8 cellular contexts compared by ENCODE assay signal in genomic region chr7:76397409-76398183, GRCh38. TPM values are rescaled to one million over a fixed set of nuclear protein-coding genes. Genes with fewer than 3 reads are reported as not detected.
A peak's percentile ranks its signal among the peaks of the same experiment; 100 is the strongest.
DNase-seq lines count a peak whose midpoint lies in the region; ATAC-seq, FAIRE-seq and TF ChIP-seq lines count a peak whose summit lies in the region.

No MANE protein-coding gene starts in this region.

- no peaks in the 10 kb centered on the region for H3K9me3 ChIP-seq in A549
- H3K9me3 ChIP-seq in muscle layer of colon (ENCODE audit: low read length), result no peaks in the 10 kb centered on the region

- H3K27ac Mint-ChIP-seq in endothelial cell (ENCODE audit: unreplicated experiment), result no peak overlapping the region

- peak in 1 of 2 experiments; percentile 22; a peak in 1 of 5 replicates for TF ChIP-seq RAD21 in A549 (conservative IDR thresholded peaks at IDR 0.05 in 1 of 2, IDR thresholded peaks at IDR 0.05 in 1 of 2)

- ATAC-seq in A549 (peak; percentile 79 to 82), HG02571 (IDR thresholded peaks at IDR 0.05; ENCODE audit: unreplicated experiment) (no peak)

- peak; percentile 63 for TF ChIP-seq POLR2A in A549 (IDR thresholded peaks at IDR 0.05; ENCODE audit: low read length)

- DNase-seq in A549 (ENCODE audit: low read depth in 1 of 2, low spot score in 1 of 2) (peak; percentile 84 to 90), GM19239 (ENCODE audit: insufficient read length, low spot score) (peak; percentile 85), NCI-H748 (lab: John Stamatoyannopoulos, UW; ENCODE audit: unreplicated experiment) (peak; percentile 86), endothelial cell (ENCODE audit: low spot score) (peak; percentile 40)
- peak; percentile 62 to 75 (median 74) for DNase-seq in activated CD8-positive, alpha-beta memory T cell treated with anti-CD3 and anti-CD28 coated beads for 48 hours (ENCODE audit: low read depth in 2 of 3, low spot score in 2 of 3)
- peak; percentile 67 to 71 for DNase-seq in stimulated activated CD8-positive, alpha-beta memory T cell treated with anti-CD3 and anti-CD28 coated beads, Interleukin-7, amount 100 ng/mL, for 48 hours (ENCODE audit: extremely low read depth in 1 of 2, low read depth in 1 of 2)

- no peak for FAIRE-seq in A549 (lab: Jason Lieb, UNC)
- no peak for FAIRE-seq in GM19239 (lab: Jason Lieb, UNC)

- POLR2A ChIA-PET in A549 (lab: Yijun Ruan, JAX), result interaction anchor here (0.6 to 1.9 kb wide), 4 partner anchors 23 to 45 kb away, joined by 4 to 6 read pairs (median 6); partner anchors contain the start of gene YWHAG

- H3K4me3 Mint-ChIP-seq in endothelial cell (ENCODE audit: unreplicated experiment), result no peak overlapping the region

- peak overlapping the region; percentile 93 for H3K4me2 ChIP-seq in A549

- peaks cover 12% of the 10 kb centered on the region for H3K27me3 Mint-ChIP-seq in endothelial cell (ENCODE audit: unreplicated experiment)

- peak overlapping the region; percentile 61 for H3K4me3 ChIP-seq in A549
- H3K4me3 ChIP-seq in muscle layer of colon (ENCODE audit: low read depth in 1 of 2, low read length in 2 of 2), result peak overlapping the region; percentile 6 to 58

- WGBS in A549 (ENCODE audit: missing lambda C conversion rate), result 13% methylated on average over 7 of the region's 45 CpGs

- peaks cover 3% of the 10 kb centered on the region for H3K4me1 Mint-ChIP-seq in endothelial cell (ENCODE audit: unreplicated experiment)

- H3K27ac ChIP-seq in A549 (peak overlapping the region; percentile 92 to 98), muscle layer of colon (ENCODE audit: low read depth, low read length) (peak overlapping the region; percentile 12)

- CTCF ChIA-PET in A549 (lab: Yijun Ruan, JAX), result interaction anchor here (0.6 kb wide), 1 partner anchor 21 kb away, joined by 3 read pairs; no protein-coding TSS in a partner anchor

- H3K36me3 Mint-ChIP-seq in endothelial cell (ENCODE audit: low read depth, unreplicated experiment), result no peaks in the 10 kb centered on the region

- H3K36me3 ChIP-seq in muscle layer of colon (ENCODE audit: insufficient read depth, low read length), result no peaks in the 10 kb centered on the region

- TF ChIP-seq EP300 in A549 (IDR thresholded peaks at IDR 0.05), result no peak

- no peaks in the 10 kb centered on the region for H3K27me3 ChIP-seq in muscle layer of colon (ENCODE audit: control insufficient read depth in 1 of 2, insufficient read depth in 2 of 2, low read length in 2 of 2)

- H3K4me1 ChIP-seq in A549 (peaks cover 26% of the 10 kb centered on the region), muscle layer of colon (ENCODE audit: insufficient read depth, low read length) (peaks cover 16% of the 10 kb centered on the region)

- no peak for TF ChIP-seq CTCF in A549 (IDR thresholded peaks at IDR 0.05)
- TF ChIP-seq CTCF in endothelial cell (IDR thresholded peaks at IDR 0.05; ENCODE audit: unreplicated experiment), result no peak

- H3K9ac ChIP-seq in muscle layer of colon (ENCODE audit: low read length), result no peak overlapping the region

- no peaks in the 10 kb centered on the region for H3K9me3 Mint-ChIP-seq in endothelial cell (ENCODE audit: unreplicated experiment)

TF ChIP-seq in A549, 52 proteins besides CTCF, POLR2A, EP300 and RAD21 (continues in another document):
- TF ChIP-seq E2F6 (IDR thresholded peaks at IDR 0.05; ENCODE audit: borderline replicate concordance, low read depth) (peak; percentile 97), JUN (IDR thresholded peaks at IDR 0.05) (peak; percentile 60 to 76; a peak in 3 of 5 replicates), KDM1A (IDR thresholded peaks at IDR 0.05; ENCODE audit: low read depth) (no peak), PHF8 (IDR thresholded peaks at IDR 0.05; ENCODE audit: borderline replicate concordance, low read depth) (peak; percentile 76; the same call in 1 of the 2 replicates), ATOH8 (CRISPR knock-in tag; IDR thresholded peaks at IDR 0.05; ENCODE audit: low read depth) (peak; percentile 78; the same call in 1 of the 2 replicates), SREBF2 (IDR thresholded peaks at IDR 0.05) (no peak), EHF (CRISPR knock-in tag; IDR thresholded peaks at IDR 0.05) (no peak), MAX (IDR thresholded peaks at IDR 0.05) (peak; percentile 99), HES2 (IDR thresholded peaks at IDR 0.05) (no peak), MYC (IDR thresholded peaks at IDR 0.05; ENCODE audit: borderline replicate concordance, low read length) (peak; percentile 87), MAFK (IDR thresholded peaks at IDR 0.05; ENCODE audit: partially characterized antibody) (no peak), SMC3 (IDR thresholded peaks at IDR 0.05) (peak; percentile 37; the same call in 2 of the 3 replicates), HOXB13 (CRISPR knock-in tag; IDR thresholded peaks at IDR 0.05; ENCODE audit: low read depth) (peak; percentile 74; the same call in 1 of the 2 replicates), ZFP36 (IDR thresholded peaks at IDR 0.05; ENCODE audit: borderline replicate concordance, partially characterized antibody) (peak; percentile 96), USF2 (IDR thresholded peaks at IDR 0.05) (0 out of 2 replicates have a peak, but pooled peaks have one; percentile 18)

RNA-seq across cellular contexts. Expression of gene SSC4D, which starts 11.9 kb away (rescaled TPM):
- polyA plus RNA-seq in A549 (2011; rRNA removed), result 0.45 and 0.91 TPM in 2 replicates
- 1.1 and 1.4 TPM in 2 replicates for polyA plus RNA-seq in A549 (2012; cell fraction: cytosol; rRNA removed)
- polyA plus RNA-seq in A549 (2012; cell fraction: nucleus; rRNA removed), result 1.7 and 2.3 TPM in 2 replicates
- 0.79 to 1.0 TPM (median 1.0 TPM) in 3 replicates for polyA plus RNA-seq in A549 (2017; fragmentation: RNase III; extraction: RNeasy Plus Mini Kit Qiagen cat#74134 plus additional on column Dnase treatment)
- 0.66 and 0.92 TPM in 2 replicates for polyA minus RNA-seq in A549 (2011; rRNA and poly(A)+ RNA removed)
- 15.6 TPM for total RNA-seq in endothelial cell (ENCODE audit: unreplicated experiment)

RNA-seq across cellular contexts. Expression of gene ZP3, which starts 27.2 kb away (rescaled TPM):
- 26.5 and 38.6 TPM in 2 replicates for polyA plus RNA-seq in A549 (2011; rRNA removed)
- 23.7 and 28.6 TPM in 2 replicates for polyA plus RNA-seq in A549 (2012; cell fraction: cytosol; rRNA removed)
- 31.7 and 32.8 TPM in 2 replicates for polyA plus RNA-seq in A549 (2012; cell fraction: nucleus; rRNA removed)
- 19.5 to 21.4 TPM (median 20.1 TPM) in 3 replicates for polyA plus RNA-seq in A549 (2017; fragmentation: RNase III; extraction: RNeasy Plus Mini Kit Qiagen cat#74134 plus additional on column Dnase treatment)
- polyA minus RNA-seq in A549 (2011; rRNA and poly(A)+ RNA removed), result 80.6 and 90.3 TPM in 2 replicates
- total RNA-seq in endothelial cell (ENCODE audit: unreplicated experiment), result 105 TPM

RNA-seq across cellular contexts. Expression of gene YWHAG, which starts 38.8 kb away (rescaled TPM):
- 140 and 141 TPM in 2 replicates for polyA plus RNA-seq in A549 (2011; rRNA removed)
- polyA plus RNA-seq in A549 (2012; cell fraction: cytosol; rRNA removed), result 45.1 and 50.9 TPM in 2 replicates
- polyA plus RNA-seq in A549 (2012; cell fraction: nucleus; rRNA removed), result 40.3 and 49.7 TPM in 2 replicates
- 295 to 306 TPM (median 302 TPM) in 3 replicates for polyA plus RNA-seq in A549 (2017; fragmentation: RNase III; extraction: RNeasy Plus Mini Kit Qiagen cat#74134 plus additional on column Dnase treatment)
- polyA minus RNA-seq in A549 (2011; rRNA and poly(A)+ RNA removed), result 131 and 145 TPM in 2 replicates
- total RNA-seq in endothelial cell (ENCODE audit: unreplicated experiment), result 136 TPM
